Comparison of ENCODE assay signal across 19 cellular contexts in the genomic region with DNA sequence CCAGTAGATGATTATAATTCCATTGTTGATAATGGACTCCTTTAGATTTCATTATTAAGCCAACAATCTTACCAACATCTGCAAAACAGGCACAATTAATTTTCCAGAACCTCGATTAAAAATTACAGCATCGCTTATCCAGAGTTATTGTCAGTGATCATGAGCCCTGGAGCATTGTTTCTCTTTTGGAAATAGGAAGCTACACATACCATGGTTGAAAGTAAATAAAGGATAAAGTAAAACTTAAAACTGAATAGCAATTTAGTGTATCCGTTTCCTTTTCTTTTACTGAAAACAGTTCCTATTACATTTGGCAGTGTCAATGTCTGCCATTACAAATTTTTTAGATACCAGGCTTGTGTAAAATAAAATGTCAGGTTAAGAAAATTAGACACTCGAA. TPM values are rescaled to one million over a fixed set of nuclear protein-coding genes. Genes with fewer than 3 reads are reported as not detected.
DNase-seq lines count a peak whose midpoint lies in the region; ATAC-seq and TF ChIP-seq lines count a peak whose summit lies in the region.
"Had no signal": no experiment of that assay in that cellular context is flagged by ENCODE, and none has a peak within 500 bp of the region (broad histone marks: within the 10 kb centered on the region; RNA-seq: fewer than 3 reads in every experiment).

No MANE protein-coding gene starts in this region.

- TF ChIP-seq EP300 in upper lobe of left lung (IDR thresholded peaks at IDR 0.05), result no peak

- intact Hi-C loops in esophagus squamous epithelium (cut with DNase I), result no loop called here

- DNase-seq in SJSA1 (ENCODE audit: low read depth in 1 of 2, low spot score in 2 of 2) (peak in 1 of 2 experiments; percentile 22), esophagus squamous epithelium (lab: John Stamatoyannopoulos, UW) (no peak), nephron progenitor cell (no peak), upper lobe of left lung (no peak), NCI-H1092 treated with DMSO at 0.1 percent for 48 hours (lab: John Stamatoyannopoulos, UW) (no peak), NCI-H82 treated with DMSO at 0.1 percent for 48 hours (lab: John Stamatoyannopoulos, UW; ENCODE audit: unreplicated experiment) (no peak)
- DNase-seq: activated CD4-positive, alpha-beta T cell treated with anti-CD3 and anti-CD28 coated beads, Interleukin-2, amount 50 U/mL, for 4 hours; anterior cingulate cortex; DND-41; endodermal cell; head of caudate nucleus; left cardiac atrium; NCI-H1930; NCI-H526; Right ventricle myocardium superior; testis had no signal

- peaks cover 4% of the 10 kb centered on the region for H3K27me3 Mint-ChIP-seq in nephron progenitor cell (ENCODE audit: low read depth, poor library complexity)

- H3K4me3 ChIP-seq in SJSA1, result peak overlapping the region; percentile 65
- peak overlapping the region in 3 of 4 donors; percentile 70 to 91 (median 82) for H3K4me3 ChIP-seq in esophagus squamous epithelium
- peak overlapping the region in 1 of 4 donors; percentile 72 for H3K4me3 ChIP-seq in upper lobe of left lung
- H3K4me3 ChIP-seq: BLaER1 treated with 17β-estradiol and CSF1 and Interleukin-3, amounts not matched to agents 10 nM and 100 nM; testis had no signal

- peaks cover 53% of the 10 kb centered on the region for H3K36me3 Mint-ChIP-seq in nephron progenitor cell (ENCODE audit: low read depth)

- H3K27ac Mint-ChIP-seq in nephron progenitor cell, result peak overlapping the region; percentile 100
- H3K27ac Mint-ChIP-seq: activated T-helper 17 cell treated with anti-CD3 and anti-CD28 coated beads, Interleukin-2, amount 50 U/mL, for 72 hours; endodermal cell had no signal

- H3K4me1 ChIP-seq in SJSA1 (replicated peaks) (peaks cover 52% of the 10 kb centered on the region), esophagus squamous epithelium (peaks cover 14 to 74% (median 46%) of the 10 kb centered on the region in 3 donors), upper lobe of left lung (peaks cover 16 to 34% (median 30%) of the 10 kb centered on the region in 4 donors)
- H3K4me1 ChIP-seq: BLaER1 treated with 17β-estradiol and CSF1 and Interleukin-3, amounts not matched to agents 10 nM and 100 nM; testis had no signal

- H3K36me3 ChIP-seq in SJSA1 (peaks cover 11% of the 10 kb centered on the region), esophagus squamous epithelium (no peaks in the 10 kb centered on the region), upper lobe of left lung (no peaks in the 10 kb centered on the region)
- H3K36me3 ChIP-seq: BLaER1 treated with 17β-estradiol and CSF1 and Interleukin-3, amounts not matched to agents 10 nM and 100 nM had no signal

- H3K4me1 Mint-ChIP-seq in nephron progenitor cell, result peaks cover 51% of the 10 kb centered on the region

- WGBS in esophagus squamous epithelium, 2 donors, result 20 to 24% methylated on average over 4 of the region's 4 CpGs
- 25 to 41% methylated on average over 4 of the region's 4 CpGs for WGBS in upper lobe of left lung, 2 donors

- TF ChIP-seq CTCF in esophagus squamous epithelium (IDR thresholded peaks at IDR 0.05), result no peak
- no peak for TF ChIP-seq CTCF in nephron progenitor cell (IDR thresholded peaks at IDR 0.05)
- TF ChIP-seq CTCF in upper lobe of left lung (IDR thresholded peaks at IDR 0.05), result no peak

- H3K9me3 ChIP-seq in SJSA1 (replicated peaks) (0 out of 2 replicates have a peak, but pooled peaks cover 2% of the 10 kb centered on the region), esophagus squamous epithelium (no peaks in the 10 kb centered on the region), upper lobe of left lung (no peaks in the 10 kb centered on the region)
- H3K9me3 ChIP-seq: testis had no signal

- TF ChIP-seq POLR2A in esophagus squamous epithelium (IDR thresholded peaks at IDR 0.05), result no peak
- TF ChIP-seq POLR2A in upper lobe of left lung (IDR thresholded peaks at IDR 0.05), result no peak

- H3K27ac ChIP-seq in SJSA1, result peak overlapping the region; percentile 70; the same call in 1 of the 2 replicates
- H3K27ac ChIP-seq in esophagus squamous epithelium, result peak overlapping the region; percentile 96 to 99 (median 99)
- peak overlapping the region in 3 of 4 donors; percentile 60 to 95 (median 92) for H3K27ac ChIP-seq in upper lobe of left lung
- H3K27ac ChIP-seq: BLaER1 treated with 17β-estradiol and CSF1 and Interleukin-3, amounts not matched to agents 10 nM and 100 nM; testis had no signal

- peak overlapping the region; percentile 99 for H3K4me3 Mint-ChIP-seq in nephron progenitor cell
- H3K4me3 Mint-ChIP-seq: activated T-helper 17 cell treated with anti-CD3 and anti-CD28 coated beads, Interleukin-2, amount 50 U/mL, for 72 hours; endodermal cell had no signal

- ATAC-seq in upper lobe of left lung (ENCODE audit: low FRiP score in 2 of 2) (no peak), HG03469 (IDR thresholded peaks at IDR 0.05; ENCODE audit: unreplicated experiment) (no peak)
- ATAC-seq: activated T-helper 17 cell treated with anti-CD3 and anti-CD28 coated beads, Interleukin-2, amount 50 U/mL, for 72 hours; left cardiac atrium had no signal

- no peaks in the 10 kb centered on the region for H3K27me3 ChIP-seq in SJSA1 (replicated peaks)
- no peaks in the 10 kb centered on the region for H3K27me3 ChIP-seq in esophagus squamous epithelium
- H3K27me3 ChIP-seq in upper lobe of left lung, result peaks cover 0 to 3% (median 0%) of the 10 kb centered on the region in 4 donors
- H3K27me3 ChIP-seq: BLaER1 treated with 17β-estradiol and CSF1 and Interleukin-3, amounts not matched to agents 10 nM and 100 nM; testis had no signal

- no peaks in the 10 kb centered on the region for H3K9me3 Mint-ChIP-seq in nephron progenitor cell
- H3K9me3 Mint-ChIP-seq: activated T-helper 17 cell treated with anti-CD3 and anti-CD28 coated beads, Interleukin-2, amount 50 U/mL, for 72 hours; endodermal cell had no signal

RNA-seq across cellular contexts. Expression of a gene that starts 9.9 kb away (rescaled TPM):
- 0.47 and 2.3 TPM in 2 replicates for total RNA-seq in SJSA1 (2014; rRNA removed; shearing (Covaris generic))
- total RNA-seq in esophagus squamous epithelium (1 to 10 TPM in 3 of 4 donors, under 1 TPM in 1; 0.27 to 3.6 (median 1.5) TPM), upper lobe of left lung (1 to 10 TPM in 2 of 6 donors, under 1 TPM in 3, not detected in 1; 0.30 to 3.0 (median 0.86) TPM)
- total RNA-seq: activated T-helper 17 cell treated with anti-CD3 and anti-CD28 coated beads, Interleukin-2, amount 50 U/mL, for 72 hours; endodermal cell had no signal

RNA-seq across cellular contexts. Expression of a gene that starts 16.6 kb away (rescaled TPM):
- 2.0 and 5.8 TPM in 2 replicates for total RNA-seq in SJSA1 (2014; rRNA removed; shearing (Covaris generic))
- total RNA-seq in esophagus squamous epithelium (1 to 10 TPM; 1.6 to 2.5 (median 2.2) TPM), upper lobe of left lung (1 to 10 TPM in 1 of 6 donors, under 1 TPM in 2, not detected in 3; 0.46 to 2.1 (median 0.64) TPM)
- total RNA-seq: endodermal cell had no signal

RNA-seq across cellular contexts. Expression of a gene that starts 18.2 kb away (rescaled TPM):
- 0.58 TPM in 1 of 2 replicates, not detected in the other for total RNA-seq in SJSA1 (2014; rRNA removed; shearing (Covaris generic))
- total RNA-seq in esophagus squamous epithelium (1 to 10 TPM; 2.9 to 6.7 (median 4.1) TPM), upper lobe of left lung (10 to 100 TPM in 1 of 6 donors, 1 to 10 TPM in 5; 1.5 to 10.5 (median 6.2) TPM)
- total RNA-seq: endodermal cell had no signal

RNA-seq across cellular contexts. Expression of a gene that starts 31.1 kb away (rescaled TPM):
- total RNA-seq in SJSA1 (2014; rRNA removed; shearing (Covaris generic)), result 0.79 and 0.81 TPM in 2 replicates
- total RNA-seq in esophagus squamous epithelium (1 to 10 TPM; 3.6 to 8.2 (median 6.8) TPM), upper lobe of left lung (10 to 100 TPM in 5 of 6 donors, 1 to 10 TPM in 1; 7.8 to 79.9 (median 16.9) TPM)
- total RNA-seq: activated T-helper 17 cell treated with anti-CD3 and anti-CD28 coated beads, Interleukin-2, amount 50 U/mL, for 72 hours; endodermal cell had no signal

RNA-seq across cellular contexts. Expression of a gene that starts 35.2 kb away (rescaled TPM):
- 0.79 TPM in 1 of 2 replicates, not detected in the other for total RNA-seq in SJSA1 (2014; rRNA removed; shearing (Covaris generic))
- total RNA-seq in esophagus squamous epithelium (1 to 10 TPM in 1 of 4 donors, under 1 TPM in 1, not detected in 2; 0.26 to 1.3 TPM), upper lobe of left lung (1 to 10 TPM in 4 of 6 donors, under 1 TPM in 1, not detected in 1; 0.61 to 8.4 (median 4.0) TPM)
- total RNA-seq: activated T-helper 17 cell treated with anti-CD3 and anti-CD28 coated beads, Interleukin-2, amount 50 U/mL, for 72 hours; endodermal cell; left cardiac atrium; Right ventricle myocardium superior; testis had no signal
